1 cellular context compared by ENCODE assay signal in the genomic region with DNA sequence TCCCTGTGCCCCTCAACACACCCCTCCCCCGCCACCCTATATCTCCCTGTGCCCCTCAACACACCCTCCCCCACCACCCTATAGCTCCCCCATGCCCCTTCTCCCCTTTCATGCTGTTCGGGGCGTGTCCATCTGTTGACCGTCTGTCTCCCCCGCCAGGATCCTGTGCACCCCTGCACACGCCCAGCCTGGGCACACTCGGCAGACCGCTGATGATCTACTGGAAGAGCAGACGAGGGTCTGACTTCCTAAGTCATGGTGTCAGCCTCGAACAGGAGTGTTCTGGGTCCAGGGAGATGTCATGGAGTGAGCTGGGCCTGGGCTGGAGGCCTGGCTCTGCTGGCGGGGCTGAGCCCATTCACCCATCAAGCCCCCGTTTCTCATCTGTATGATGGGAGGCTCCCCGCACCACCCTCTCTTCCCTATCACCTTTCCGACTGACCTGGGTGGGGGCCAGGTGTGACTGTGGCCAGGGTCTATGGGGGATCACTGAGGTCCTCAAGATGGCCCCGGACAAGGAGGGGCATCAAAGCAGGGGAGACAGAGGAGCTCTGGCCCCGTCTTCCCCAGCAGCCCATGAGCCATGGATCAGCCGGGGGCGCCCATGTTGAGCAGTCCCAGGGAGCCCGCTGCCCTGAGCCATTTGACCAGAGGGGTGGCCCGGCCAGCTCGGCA.
TF ChIP-seq lines count a peak whose summit lies in the region.

No MANE protein-coding gene starts in this region.

TF ChIP-seq in K562, 482 proteins besides CTCF, POLR2A, EP300 and RAD21 (continued from another document and continues in another):
- TF ChIP-seq, protein P1, sequence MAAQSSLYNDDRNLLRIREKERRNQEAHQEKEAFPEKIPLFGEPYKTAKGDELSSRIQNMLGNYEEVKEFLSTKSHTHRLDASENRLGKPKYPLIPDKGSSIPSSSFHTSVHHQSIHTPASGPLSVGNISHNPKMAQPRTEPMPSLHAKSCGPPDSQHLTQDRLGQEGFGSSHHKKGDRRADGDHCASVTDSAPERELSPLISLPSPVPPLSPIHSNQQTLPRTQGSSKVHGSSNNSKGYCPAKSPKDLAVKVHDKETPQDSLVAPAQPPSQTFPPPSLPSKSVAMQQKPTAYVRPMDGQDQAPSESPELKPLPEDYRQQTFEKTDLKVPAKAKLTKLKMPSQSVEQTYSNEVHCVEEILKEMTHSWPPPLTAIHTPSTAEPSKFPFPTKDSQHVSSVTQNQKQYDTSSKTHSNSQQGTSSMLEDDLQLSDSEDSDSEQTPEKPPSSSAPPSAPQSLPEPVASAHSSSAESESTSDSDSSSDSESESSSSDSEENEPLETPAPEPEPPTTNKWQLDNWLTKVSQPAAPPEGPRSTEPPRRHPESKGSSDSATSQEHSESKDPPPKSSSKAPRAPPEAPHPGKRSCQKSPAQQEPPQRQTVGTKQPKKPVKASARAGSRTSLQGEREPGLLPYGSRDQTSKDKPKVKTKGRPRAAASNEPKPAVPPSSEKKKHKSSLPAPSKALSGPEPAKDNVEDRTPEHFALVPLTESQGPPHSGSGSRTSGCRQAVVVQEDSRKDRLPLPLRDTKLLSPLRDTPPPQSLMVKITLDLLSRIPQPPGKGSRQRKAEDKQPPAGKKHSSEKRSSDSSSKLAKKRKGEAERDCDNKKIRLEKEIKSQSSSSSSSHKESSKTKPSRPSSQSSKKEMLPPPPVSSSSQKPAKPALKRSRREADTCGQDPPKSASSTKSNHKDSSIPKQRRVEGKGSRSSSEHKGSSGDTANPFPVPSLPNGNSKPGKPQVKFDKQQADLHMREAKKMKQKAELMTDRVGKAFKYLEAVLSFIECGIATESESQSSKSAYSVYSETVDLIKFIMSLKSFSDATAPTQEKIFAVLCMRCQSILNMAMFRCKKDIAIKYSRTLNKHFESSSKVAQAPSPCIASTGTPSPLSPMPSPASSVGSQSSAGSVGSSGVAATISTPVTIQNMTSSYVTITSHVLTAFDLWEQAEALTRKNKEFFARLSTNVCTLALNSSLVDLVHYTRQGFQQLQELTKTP (IDR thresholded peaks at IDR 0.05; ENCODE audit: low read depth in 1 of 2, partially characterized antibody in 2 of 2) = no peak
- TF ChIP-seq RNF2 (IDR thresholded peaks at IDR 0.05) = no peak
- TF ChIP-seq TCF3 (CRISPR knock-in tag; IDR thresholded peaks at IDR 0.05) = no peak
- TF ChIP-seq, protein P2, sequence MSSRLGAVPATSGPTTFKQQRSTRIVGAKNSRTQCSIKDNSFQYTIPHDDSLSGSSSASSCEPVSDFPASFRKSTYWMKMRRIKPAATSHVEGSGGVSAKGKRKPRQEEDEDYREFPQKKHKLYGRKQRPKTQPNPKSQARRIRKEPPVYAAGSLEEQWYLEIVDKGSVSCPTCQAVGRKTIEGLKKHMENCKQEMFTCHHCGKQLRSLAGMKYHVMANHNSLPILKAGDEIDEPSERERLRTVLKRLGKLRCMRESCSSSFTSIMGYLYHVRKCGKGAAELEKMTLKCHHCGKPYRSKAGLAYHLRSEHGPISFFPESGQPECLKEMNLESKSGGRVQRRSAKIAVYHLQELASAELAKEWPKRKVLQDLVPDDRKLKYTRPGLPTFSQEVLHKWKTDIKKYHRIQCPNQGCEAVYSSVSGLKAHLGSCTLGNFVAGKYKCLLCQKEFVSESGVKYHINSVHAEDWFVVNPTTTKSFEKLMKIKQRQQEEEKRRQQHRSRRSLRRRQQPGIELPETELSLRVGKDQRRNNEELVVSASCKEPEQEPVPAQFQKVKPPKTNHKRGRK (tag; IDR thresholded peaks at IDR 0.05) = no peak
- no peak for TF ChIP-seq PTBP1 (IDR thresholded peaks at IDR 0.05; ENCODE audit: low read depth, low read length)
- TF ChIP-seq ZNF76 (CRISPR knock-in tag; IDR thresholded peaks at IDR 0.05; ENCODE audit: borderline replicate concordance) = 0 out of 2 replicates have a peak, but pooled peaks have one; percentile 58
- TF ChIP-seq SNRNP70 (optimal IDR thresholded peaks at IDR 0.05; ENCODE audit: low read depth, low read length) = no peak
- no peak for TF ChIP-seq DIDO1 (tag; IDR thresholded peaks at IDR 0.05; ENCODE audit: low read depth)
- TF ChIP-seq BCL6 (CRISPR knock-in tag; IDR thresholded peaks at IDR 0.05) = 0 out of 2 replicates have a peak, but pooled peaks have one; percentile 27
- no peak for TF ChIP-seq NR2C2 (CRISPR knock-in tag; IDR thresholded peaks at IDR 0.05)
- TF ChIP-seq NR2C2 (tag; IDR thresholded peaks at IDR 0.05) = peak; percentile 43; the same call in 1 of the 2 replicates
- no peak for TF ChIP-seq LARP7 (IDR thresholded peaks at IDR 0.05)
- TF ChIP-seq KDM5B (IDR thresholded peaks at IDR 0.05; ENCODE audit: insufficient replicate concordance, low read depth, low read length) = no peak
- TF ChIP-seq BRD9 (IDR thresholded peaks at IDR 0.05; ENCODE audit: low read depth, partially characterized antibody) = peak; percentile 36
- TF ChIP-seq EHMT2 (IDR thresholded peaks at IDR 0.05) = no peak
- peak; percentile 82; the same call in 1 of the 2 replicates for TF ChIP-seq ZBTB17 (CRISPR knock-in tag; IDR thresholded peaks at IDR 0.05)
- no peak for TF ChIP-seq POLR2G (IDR thresholded peaks at IDR 0.05; ENCODE audit: low read depth, low read length)
- no peak for TF ChIP-seq CAMTA2 (CRISPR knock-in tag; conservative IDR thresholded peaks at IDR 0.05)
- no peak for TF ChIP-seq JUN (IDR thresholded peaks at IDR 0.05; ENCODE audit: borderline replicate concordance, low read depth, low read length)
- TF ChIP-seq JUN (CRISPR knock-in tag; IDR thresholded peaks at IDR 0.05; ENCODE audit: borderline replicate concordance) = no peak
- TF ChIP-seq PCBP1 (IDR thresholded peaks at IDR 0.05; ENCODE audit: low read depth, low read length, poor library complexity, severe bottlenecking) = no peak
- TF ChIP-seq HOXB6 (CRISPR knock-in tag; IDR thresholded peaks at IDR 0.05; ENCODE audit: borderline replicate concordance) = no peak
- no peak for TF ChIP-seq ZNF384 (IDR thresholded peaks at IDR 0.05; ENCODE audit: low read depth, low read length)
- TF ChIP-seq, protein P3, sequence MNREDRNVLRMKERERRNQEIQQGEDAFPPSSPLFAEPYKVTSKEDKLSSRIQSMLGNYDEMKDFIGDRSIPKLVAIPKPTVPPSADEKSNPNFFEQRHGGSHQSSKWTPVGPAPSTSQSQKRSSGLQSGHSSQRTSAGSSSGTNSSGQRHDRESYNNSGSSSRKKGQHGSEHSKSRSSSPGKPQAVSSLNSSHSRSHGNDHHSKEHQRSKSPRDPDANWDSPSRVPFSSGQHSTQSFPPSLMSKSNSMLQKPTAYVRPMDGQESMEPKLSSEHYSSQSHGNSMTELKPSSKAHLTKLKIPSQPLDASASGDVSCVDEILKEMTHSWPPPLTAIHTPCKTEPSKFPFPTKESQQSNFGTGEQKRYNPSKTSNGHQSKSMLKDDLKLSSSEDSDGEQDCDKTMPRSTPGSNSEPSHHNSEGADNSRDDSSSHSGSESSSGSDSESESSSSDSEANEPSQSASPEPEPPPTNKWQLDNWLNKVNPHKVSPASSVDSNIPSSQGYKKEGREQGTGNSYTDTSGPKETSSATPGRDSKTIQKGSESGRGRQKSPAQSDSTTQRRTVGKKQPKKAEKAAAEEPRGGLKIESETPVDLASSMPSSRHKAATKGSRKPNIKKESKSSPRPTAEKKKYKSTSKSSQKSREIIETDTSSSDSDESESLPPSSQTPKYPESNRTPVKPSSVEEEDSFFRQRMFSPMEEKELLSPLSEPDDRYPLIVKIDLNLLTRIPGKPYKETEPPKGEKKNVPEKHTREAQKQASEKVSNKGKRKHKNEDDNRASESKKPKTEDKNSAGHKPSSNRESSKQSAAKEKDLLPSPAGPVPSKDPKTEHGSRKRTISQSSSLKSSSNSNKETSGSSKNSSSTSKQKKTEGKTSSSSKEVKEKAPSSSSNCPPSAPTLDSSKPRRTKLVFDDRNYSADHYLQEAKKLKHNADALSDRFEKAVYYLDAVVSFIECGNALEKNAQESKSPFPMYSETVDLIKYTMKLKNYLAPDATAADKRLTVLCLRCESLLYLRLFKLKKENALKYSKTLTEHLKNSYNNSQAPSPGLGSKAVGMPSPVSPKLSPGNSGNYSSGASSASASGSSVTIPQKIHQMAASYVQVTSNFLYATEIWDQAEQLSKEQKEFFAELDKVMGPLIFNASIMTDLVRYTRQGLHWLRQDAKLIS (CRISPR knock-in tag; IDR thresholded peaks at IDR 0.05) = no peak
- 0 out of 2 replicates have a peak, but pooled peaks have one; percentile 33 for TF ChIP-seq ZNF165 (CRISPR knock-in tag; IDR thresholded peaks at IDR 0.05; ENCODE audit: borderline replicate concordance)
- TF ChIP-seq ARHGAP35 (IDR thresholded peaks at IDR 0.05; ENCODE audit: partially characterized antibody) = no peak
- TF ChIP-seq ZNF584 (CRISPR knock-in tag; IDR thresholded peaks at IDR 0.05; ENCODE audit: low read depth) = no peak
- TF ChIP-seq ZNF12 (CRISPR knock-in tag; IDR thresholded peaks at IDR 0.05) = no peak
- TF ChIP-seq ILF3 (IDR thresholded peaks at IDR 0.05; ENCODE audit: borderline replicate concordance) = no peak
- TF ChIP-seq, protein P4, sequence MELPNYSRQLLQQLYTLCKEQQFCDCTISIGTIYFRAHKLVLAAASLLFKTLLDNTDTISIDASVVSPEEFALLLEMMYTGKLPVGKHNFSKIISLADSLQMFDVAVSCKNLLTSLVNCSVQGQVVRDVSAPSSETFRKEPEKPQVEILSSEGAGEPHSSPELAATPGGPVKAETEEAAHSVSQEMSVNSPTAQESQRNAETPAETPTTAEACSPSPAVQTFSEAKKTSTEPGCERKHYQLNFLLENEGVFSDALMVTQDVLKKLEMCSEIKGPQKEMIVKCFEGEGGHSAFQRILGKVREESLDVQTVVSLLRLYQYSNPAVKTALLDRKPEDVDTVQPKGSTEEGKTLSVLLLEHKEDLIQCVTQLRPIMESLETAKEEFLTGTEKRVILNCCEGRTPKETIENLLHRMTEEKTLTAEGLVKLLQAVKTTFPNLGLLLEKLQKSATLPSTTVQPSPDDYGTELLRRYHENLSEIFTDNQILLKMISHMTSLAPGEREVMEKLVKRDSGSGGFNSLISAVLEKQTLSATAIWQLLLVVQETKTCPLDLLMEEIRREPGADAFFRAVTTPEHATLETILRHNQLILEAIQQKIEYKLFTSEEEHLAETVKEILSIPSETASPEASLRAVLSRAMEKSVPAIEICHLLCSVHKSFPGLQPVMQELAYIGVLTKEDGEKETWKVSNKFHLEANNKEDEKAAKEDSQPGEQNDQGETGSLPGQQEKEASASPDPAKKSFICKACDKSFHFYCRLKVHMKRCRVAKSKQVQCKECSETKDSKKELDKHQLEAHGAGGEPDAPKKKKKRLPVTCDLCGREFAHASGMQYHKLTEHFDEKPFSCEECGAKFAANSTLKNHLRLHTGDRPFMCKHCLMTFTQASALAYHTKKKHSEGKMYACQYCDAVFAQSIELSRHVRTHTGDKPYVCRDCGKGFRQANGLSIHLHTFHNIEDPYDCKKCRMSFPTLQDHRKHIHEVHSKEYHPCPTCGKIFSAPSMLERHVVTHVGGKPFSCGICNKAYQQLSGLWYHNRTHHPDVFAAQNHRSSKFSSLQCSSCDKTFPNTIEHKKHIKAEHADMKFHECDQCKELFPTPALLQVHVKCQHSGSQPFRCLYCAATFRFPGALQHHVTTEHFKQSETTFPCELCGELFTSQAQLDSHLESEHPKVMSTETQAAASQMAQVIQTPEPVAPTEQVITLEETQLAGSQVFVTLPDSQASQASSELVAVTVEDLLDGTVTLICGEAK (IDR thresholded peaks at IDR 0.05) = peak; percentile 43; the same call in 1 of the 2 replicates
- TF ChIP-seq, protein P4 (CRISPR knock-in tag; IDR thresholded peaks at IDR 0.05) = no peak
- no peak for TF ChIP-seq HMG20B (CRISPR knock-in tag; IDR thresholded peaks at IDR 0.05)
- TF ChIP-seq SNIP1 (IDR thresholded peaks at IDR 0.05; ENCODE audit: low read depth) = no peak
- no peak for TF ChIP-seq MTF1 (CRISPR knock-in tag; IDR thresholded peaks at IDR 0.05; ENCODE audit: borderline replicate concordance)
- no peak for TF ChIP-seq CTBP1 (IDR thresholded peaks at IDR 0.05; ENCODE audit: borderline replicate concordance)
- TF ChIP-seq TRIM24 (IDR thresholded peaks at IDR 0.05) = no peak
